ENCODE assay signal across 9 cellular contexts in the genomic region with DNA sequence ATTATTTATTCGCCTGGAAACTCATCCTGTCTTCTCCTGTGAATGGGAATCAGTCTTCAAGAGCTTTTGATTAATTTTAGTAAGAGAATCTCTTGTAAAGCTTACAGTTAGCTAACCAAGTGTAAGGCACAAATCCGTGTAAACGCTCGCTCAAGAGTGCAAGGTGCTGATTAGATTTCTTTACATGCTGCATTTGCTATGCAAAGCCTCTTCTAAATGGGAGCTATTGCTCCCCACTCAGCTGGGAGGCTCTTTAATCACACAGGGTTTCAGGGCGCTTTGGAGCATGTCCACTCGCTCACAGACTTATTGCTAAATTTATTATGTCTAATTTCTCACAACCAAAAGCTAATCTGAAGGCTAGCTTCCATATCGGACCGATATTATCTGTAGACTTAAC. TPM values are rescaled to one million over a fixed set of nuclear protein-coding genes. Genes with fewer than 3 reads are reported as not detected.
DNase-seq lines count a peak whose midpoint lies in the region; ATAC-seq and TF ChIP-seq lines count a peak whose summit lies in the region.
"Had no signal": no experiment of that assay in that cellular context is flagged by ENCODE, and none has a peak within 500 bp of the region (broad histone marks: within the 10 kb centered on the region; RNA-seq: fewer than 3 reads in every experiment).

No MANE protein-coding gene starts in this region.

- no peaks in the 10 kb centered on the region for H3K9me3 Mint-ChIP-seq in osteocyte (ENCODE audit: unreplicated experiment)

- H2BK20ac ChIP-seq in IMR-90 (ENCODE audit: low read depth, low read length) = no peak overlapping the region

- peak overlapping the region; percentile 77 for H3K4me3 ChIP-seq in AG04449 (ENCODE audit: low read depth, low read length)
- peak overlapping the region; percentile 67 for H3K4me3 ChIP-seq in IMR-90 (ENCODE audit: insufficient read depth, low read depth, low read length)
- peak overlapping the region; percentile 46 to 79 (median 62) for H3K4me3 ChIP-seq in esophagus squamous epithelium

- H2AFZ ChIP-seq in IMR-90 (replicated peaks; ENCODE audit: low read length, poor library complexity) = no peak overlapping the region

- peaks cover 7 to 29% of the 10 kb centered on the region in 2 experiments for H3K79me1 ChIP-seq in IMR-90 (ENCODE audit: low read depth in 1 of 2, low read length in 2 of 2)

- H4K91ac ChIP-seq in IMR-90 (ENCODE audit: insufficient read depth, low read depth, low read length) = no peak overlapping the region

- no peaks in the 10 kb centered on the region for H3K36me3 ChIP-seq in IMR-90 (ENCODE audit: control insufficient read depth, insufficient read depth, low read length)
- no peaks in the 10 kb centered on the region for H3K36me3 ChIP-seq in esophagus squamous epithelium

- H4K20me1 ChIP-seq in IMR-90 (ENCODE audit: insufficient read depth, low read length) = peaks cover 3% of the 10 kb centered on the region; the same call in 1 of the 2 replicates

- TF ChIP-seq CTCF in AG04449 (IDR thresholded peaks at IDR 0.05; ENCODE audit: insufficient read depth, low read length, missing control alignments) (no peak), IMR-90 (conservative IDR thresholded peaks at IDR 0.05; ENCODE audit: low read depth, low read length) (no peak), esophagus squamous epithelium (IDR thresholded peaks at IDR 0.05) (no peak), osteocyte (IDR thresholded peaks at IDR 0.05) (no peak)

- dilution Hi-C loops in IMR-90 (cut with HindIII; ENCODE audit: low sequenced_read_pairs, unreplicated experiment) = no loop called here

- H2AK9ac ChIP-seq in IMR-90 (replicated peaks; ENCODE audit: low read depth, low read length, poor library complexity) = no peak overlapping the region

- H3K9ac ChIP-seq in IMR-90 (ENCODE audit: low read depth, low read length) = peak overlapping the region; percentile 69

- H3K27ac Mint-ChIP-seq in osteocyte (ENCODE audit: unreplicated experiment) = peak overlapping the region; percentile 89

- peaks cover 54% of the 10 kb centered on the region for H3K4me1 Mint-ChIP-seq in osteocyte (ENCODE audit: unreplicated experiment)

- H3K9me1 ChIP-seq in IMR-90 (ENCODE audit: insufficient read depth, low read length) = no peaks in the 10 kb centered on the region

- H2AK5ac ChIP-seq in IMR-90 (ENCODE audit: low read depth, low read length) = no peak overlapping the region

- H2BK120ac ChIP-seq in IMR-90 (ENCODE audit: low read depth, low read length) = no peak overlapping the region

- no peaks in the 10 kb centered on the region; the same call in 1 of the 2 replicates for H3K4me1 ChIP-seq in IMR-90 (ENCODE audit: control insufficient read depth, insufficient read depth, low read length)
- H3K4me1 ChIP-seq in esophagus squamous epithelium = peaks cover 14 to 71% (median 28%) of the 10 kb centered on the region in 3 donors

- no peak overlapping the region for H4K5ac ChIP-seq in IMR-90 (ENCODE audit: low read depth, low read length)

- H3K27ac ChIP-seq in IMR-90 (ENCODE audit: insufficient read depth, low read length) = no peak overlapping the region
- H3K27ac ChIP-seq in esophagus squamous epithelium = peak overlapping the region in 3 of 4 donors; percentile 79 to 87 (median 87)

- no peak overlapping the region for H3K14ac ChIP-seq in IMR-90 (replicated peaks; ENCODE audit: low read depth, low read length)

- no peak overlapping the region for H3K23ac ChIP-seq in IMR-90 (ENCODE audit: low read depth, low read length)

- no peak for TF ChIP-seq RAD21 in IMR-90 (IDR thresholded peaks at IDR 0.05; ENCODE audit: low read length)

- WGBS in IMR-90 (ENCODE audit: extremely low coverage in 2 of 2, insufficient read length in 1 of 2), 2 experiments = 8% methylated on average over 2 of the region's 8 CpGs; no CpG with 5 or more reads in 1 of the 2 experiments
- 27 to 30% methylated on average over 8 of the region's 8 CpGs for WGBS in esophagus squamous epithelium, 2 donors

- BruUV-seq in IMR-90 (replicated peaks; lab: Mats Ljungman, UMichigan) = no TSS peak

- in situ Hi-C loops in IMR-90 (cut with MboI; ENCODE audit: low sequenced_read_pairs) = loop anchor here (25.0 kb wide), 1 partner anchor 502 kb away; no protein-coding TSS in a partner anchor
- in situ Hi-C loops in G401 (cut with HindIII; ENCODE audit: low sequenced_read_pairs) = no loop called here

- CTCF ChIA-PET in AG04449 (lab: Yijun Ruan, JAX) = interaction anchor here (1.3 to 1.8 kb wide), 6 partner anchors 10 to 522 kb away, joined by 3 to 7 read pairs (median 4); no protein-coding TSS in a partner anchor
- CTCF ChIA-PET in IMR-90 (lab: Yijun Ruan, JAX) = interaction anchor here (0.5 to 0.9 kb wide), 3 partner anchors 41 to 1755 kb away, joined by 3 read pairs; no protein-coding TSS in a partner anchor

- H3K4me3 Mint-ChIP-seq in osteocyte (ENCODE audit: unreplicated experiment) = peak overlapping the region; percentile 92

- ATAC-seq in IMR-90 (ENCODE audit: low read depth) (no peak), GM21360 (IDR thresholded peaks at IDR 0.05; ENCODE audit: unreplicated experiment) (no peak), GM19023 (IDR thresholded peaks at IDR 0.05; ENCODE audit: unreplicated experiment) (no peak)

- H2BK5ac ChIP-seq in IMR-90 (ENCODE audit: low read depth, low read length, poor library complexity, severe bottlenecking) = no peak overlapping the region

- TF ChIP-seq POLR2A in IMR-90 (IDR thresholded peaks at IDR 0.05; ENCODE audit: low read depth, low read length) = no peak
- TF ChIP-seq POLR2A in esophagus squamous epithelium (IDR thresholded peaks at IDR 0.05) = no peak

- POLR2A ChIA-PET in AG04449 (lab: Yijun Ruan, JAX) (interaction anchor here (1.4 kb wide), 1 partner anchor 221 kb away, joined by 3 read pairs; no protein-coding TSS in a partner anchor), IMR-90 (lab: Charles Lee; ENCODE audit: unreplicated experiment) (no interaction called here)

- intact Hi-C loops in IMR-90 (cut with micrococcal nuclease) (loop anchor here (2.0 to 10.0 kb wide), 6 partner anchors 78 to 1800 kb away; no protein-coding TSS in a partner anchor), esophagus squamous epithelium (cut with DNase I) (no loop called here)

- H3K4me2 ChIP-seq in IMR-90 (ENCODE audit: low read depth, low read length) = peak overlapping the region; percentile 88

- H3K27me3 ChIP-seq in IMR-90 (ENCODE audit: control insufficient read depth, insufficient read depth, low read length) (no peaks in the 10 kb centered on the region), esophagus squamous epithelium (peaks cover 0 to 52% (median 0%) of the 10 kb centered on the region in 4 donors)

- H4K8ac ChIP-seq in IMR-90 (ENCODE audit: low read depth in 2 of 2, low read length in 2 of 2) = no peak overlapping the region

- no peak overlapping the region for H3K18ac ChIP-seq in IMR-90 (ENCODE audit: low read depth, low read length)

- no peaks in the 10 kb centered on the region for H3K9me3 ChIP-seq in IMR-90 (ENCODE audit: control insufficient read depth, insufficient read depth, low read length)
- no peaks in the 10 kb centered on the region for H3K9me3 ChIP-seq in esophagus squamous epithelium

- no peak overlapping the region for H2BK15ac ChIP-seq in IMR-90 (ENCODE audit: low read depth, low read length)

- peaks cover 12% of the 10 kb centered on the region for H3K36me3 Mint-ChIP-seq in osteocyte (ENCODE audit: unreplicated experiment)

- no peak overlapping the region for H3K56ac ChIP-seq in IMR-90 (ENCODE audit: extremely low read depth, insufficient read depth, low read length)

- DNase-seq in AG04449 (ENCODE audit: low read depth, low spot score) (no peak), IMR-90 (no peak), esophagus squamous epithelium (lab: John Stamatoyannopoulos, UW) (no peak), osteocyte (ENCODE audit: extremely low spot score, unreplicated experiment) (no peak), G401 (ENCODE audit: low spot score) (no peak), COLO829 (ENCODE audit: low spot score) (no peak)
- DNase-seq: MM.1S had no signal

- no peaks in the 10 kb centered on the region for H3K27me3 Mint-ChIP-seq in osteocyte (ENCODE audit: unreplicated experiment)

- no peak overlapping the region for H3K4ac ChIP-seq in IMR-90 (ENCODE audit: low read depth, low read length)

TF ChIP-seq in IMR-90, 13 proteins besides CTCF, POLR2A, EP300 and RAD21 (continues in another document):
- TF ChIP-seq, protein P1, sequence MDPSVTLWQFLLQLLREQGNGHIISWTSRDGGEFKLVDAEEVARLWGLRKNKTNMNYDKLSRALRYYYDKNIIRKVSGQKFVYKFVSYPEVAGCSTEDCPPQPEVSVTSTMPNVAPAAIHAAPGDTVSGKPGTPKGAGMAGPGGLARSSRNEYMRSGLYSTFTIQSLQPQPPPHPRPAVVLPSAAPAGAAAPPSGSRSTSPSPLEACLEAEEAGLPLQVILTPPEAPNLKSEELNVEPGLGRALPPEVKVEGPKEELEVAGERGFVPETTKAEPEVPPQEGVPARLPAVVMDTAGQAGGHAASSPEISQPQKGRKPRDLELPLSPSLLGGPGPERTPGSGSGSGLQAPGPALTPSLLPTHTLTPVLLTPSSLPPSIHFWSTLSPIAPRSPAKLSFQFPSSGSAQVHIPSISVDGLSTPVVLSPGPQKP (IDR thresholded peaks at IDR 0.05; ENCODE audit: borderline replicate concordance, low read depth, low read length) = no peak
- TF ChIP-seq NFE2L2 (IDR thresholded peaks at IDR 0.05; ENCODE audit: low read depth, low read length) (no peak), BHLHE40 (IDR thresholded peaks at IDR 0.05; ENCODE audit: low read depth, low read length) (no peak), RCOR1 (IDR thresholded peaks at IDR 0.05; ENCODE audit: insufficient replicate concordance, low read length) (no peak), FOS (IDR thresholded peaks at IDR 0.05; ENCODE audit: low read depth, low read length) (no peak), SMC3 (IDR thresholded peaks at IDR 0.05; ENCODE audit: low read depth, low read length) (no peak), RFX5 (IDR thresholded peaks at IDR 0.05; ENCODE audit: low read depth, low read length) (no peak), MAZ (IDR thresholded peaks at IDR 0.05; ENCODE audit: borderline replicate concordance, low read depth, low read length) (no peak)
- TF ChIP-seq, protein P2, sequence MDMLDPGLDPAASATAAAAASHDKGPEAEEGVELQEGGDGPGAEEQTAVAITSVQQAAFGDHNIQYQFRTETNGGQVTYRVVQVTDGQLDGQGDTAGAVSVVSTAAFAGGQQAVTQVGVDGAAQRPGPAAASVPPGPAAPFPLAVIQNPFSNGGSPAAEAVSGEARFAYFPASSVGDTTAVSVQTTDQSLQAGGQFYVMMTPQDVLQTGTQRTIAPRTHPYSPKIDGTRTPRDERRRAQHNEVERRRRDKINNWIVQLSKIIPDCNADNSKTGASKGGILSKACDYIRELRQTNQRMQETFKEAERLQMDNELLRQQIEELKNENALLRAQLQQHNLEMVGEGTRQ (IDR thresholded peaks at IDR 0.05; ENCODE audit: low read depth, low read length) = no peak

RNA-seq across cellular contexts. Expression of a gene that starts 5.0 kb away (rescaled TPM):
- 11.1 and 13.1 TPM in 2 replicates for total RNA-seq in IMR-90 (2012; rRNA removed)
- polyA plus RNA-seq in IMR-90 (2012; rRNA removed) = 8.8 and 10.2 TPM in 2 replicates
- polyA plus RNA-seq in IMR-90 (2012; cell fraction: cytosol; rRNA removed) = 3.2 and 4.0 TPM in 2 replicates
- polyA plus RNA-seq in IMR-90 (2012; cell fraction: nucleus; rRNA removed; ENCODE audit: low replicate concordance) = 12.2 and 48.3 TPM in 2 replicates
- total RNA-seq in esophagus squamous epithelium = 1 to 10 TPM in 3 of 4 donors, under 1 TPM in 1; 0.61 to 8.4 (median 6.4) TPM
- 168 and 181 TPM in 2 replicates for total RNA-seq in osteocyte
- not detected in 2 replicates for total RNA-seq in G401 (2014; rRNA removed; shearing (Covaris generic))

Comparison
In these comparisons a context has a peak if more than half of its experiments do, and no peak if none do; other contexts are left out.
1. RNA of a gene that starts 5.0 kb away (total RNA-seq): 168 to 181 TPM in osteocyte; 11.1 to 13.1 TPM in IMR-90, 0.61 to 8.4 TPM in esophagus squamous epithelium and not detected in G401; every median in the first group is over 10 times any median in the second.
2. Peak in every context shown above with its lines, with median percentiles within 50 percentile points of each other: H3K4me3 ChIP-seq.